In genomic region chr19:47512948-47513319, GRCh38 we compare ENCODE assay signal across 9 cellular contexts. TPM values are rescaled to one million over a fixed set of nuclear protein-coding genes. Genes with fewer than 3 reads are reported as not detected.
A peak's percentile ranks its signal among the peaks of the same experiment; 100 is the strongest.
DNase-seq lines count a peak whose midpoint lies in the region; ATAC-seq and TF ChIP-seq lines count a peak whose summit lies in the region.
"Had no signal": no experiment of that assay in that cellular context is flagged by ENCODE, and none has a peak within 500 bp of the region (broad histone marks: within the 10 kb centered on the region; RNA-seq: fewer than 3 reads in every experiment).

No MANE protein-coding gene starts in this region.

- no peaks in the 10 kb centered on the region for H3K9me2 ChIP-seq in Karpas-422 (replicated peaks; ENCODE audit: insufficient read depth, low read length)

- TF ChIP-seq CTCF in AG04450 (IDR thresholded peaks at IDR 0.05; ENCODE audit: low read depth, low read length) (no peak), choroid plexus epithelial cell (conservative IDR thresholded peaks at IDR 0.05; ENCODE audit: low read depth, low read length) (no peak), natural killer cell (IDR thresholded peaks at IDR 0.05) (no peak)

- H3K27ac ChIP-seq in AG04450 (ENCODE audit: low read depth, low read length) (peak overlapping the region; percentile 39), Karpas-422 (ENCODE audit: low read length) (no peak overlapping the region)

- peaks cover 68% of the 10 kb centered on the region for H3K79me2 ChIP-seq in Karpas-422 (ENCODE audit: low read length)

- no peaks in the 10 kb centered on the region for H3K27me3 Mint-ChIP-seq in natural killer cell (ENCODE audit: low read depth in 2 of 2)

- peaks cover 25% of the 10 kb centered on the region for H3K4me1 ChIP-seq in Karpas-422 (ENCODE audit: low read length)

- H3K4me2 ChIP-seq in Karpas-422 (ENCODE audit: low read depth, low read length, poor library complexity, severe bottlenecking), result peak overlapping the region; percentile 67

- no peaks in the 10 kb centered on the region for H3K9me3 Mint-ChIP-seq in natural killer cell

- peaks cover 2% of the 10 kb centered on the region for H3K27me3 ChIP-seq in AG04450 (ENCODE audit: control insufficient read depth, insufficient read depth, low read length)
- H3K27me3 ChIP-seq in Karpas-422 (ENCODE audit: low read length), result no peaks in the 10 kb centered on the region

- DNase-seq in AG04450 (ENCODE audit: low read depth, low spot score) (no peak), Karpas-422 (no peak), choroid plexus epithelial cell (ENCODE audit: low read depth) (no peak), natural killer cell (no peak), occipital lobe (lab: John Stamatoyannopoulos, UW) (no peak), KG1 (lab: John Stamatoyannopoulos, UW) (no peak), HK-2 (ENCODE audit: unreplicated experiment) (no peak), NCI-H446 treated with DMSO at 0.1 percent for 48 hours (lab: John Stamatoyannopoulos, UW) (no peak)
- DNase-seq: NCI-H526 treated with DMSO at 0.1 percent for 48 hours had no signal

- no peaks in the 10 kb centered on the region for H3K36me3 ChIP-seq in Karpas-422 (ENCODE audit: insufficient read depth, low read length)

- no peak for ATAC-seq in natural killer cell

- peaks cover 58 to 83% of the 10 kb centered on the region in 2 donors for H3K4me1 Mint-ChIP-seq in natural killer cell

- H3K4me3 ChIP-seq in AG04450 (ENCODE audit: low read depth, low read length) (peak overlapping the region; percentile 98), Karpas-422 (ENCODE audit: low read length) (peak overlapping the region; percentile 99; the same call in 1 of the 2 replicates), choroid plexus epithelial cell (ENCODE audit: low read depth, low read length) (peak overlapping the region; percentile 40)

- no peak overlapping the region for H2AFZ ChIP-seq in Karpas-422 (ENCODE audit: low read length)

- CTCF ChIA-PET in AG04450 (lab: Charles Lee), result interaction anchor here (0.6 to 1.2 kb wide), 3 partner anchors 29 to 355 kb away, joined by 3 to 4 read pairs (median 4); no protein-coding TSS in a partner anchor

- H3K27ac Mint-ChIP-seq in natural killer cell, result peak overlapping the region; percentile 98 to 100

- H3K4me3 Mint-ChIP-seq in natural killer cell, result peak overlapping the region; percentile 98

- no peaks in the 10 kb centered on the region for H3K36me3 Mint-ChIP-seq in natural killer cell

- POLR2A ChIA-PET in AG04450 (lab: Yijun Ruan, JAX), result no interaction called here

- H3K9me3 ChIP-seq in AG04450 (ENCODE audit: control insufficient read depth, insufficient read depth, low read length) (peaks cover 6% of the 10 kb centered on the region; the same call in 1 of the 2 replicates), Karpas-422 (ENCODE audit: low read length) (no peaks in the 10 kb centered on the region)

- peaks cover 24% of the 10 kb centered on the region for H4K20me1 ChIP-seq in Karpas-422 (ENCODE audit: insufficient read depth, low read depth, low read length)

- intact Hi-C loops in natural killer cell (cut with micrococcal nuclease), result no loop called here

- H3K9ac ChIP-seq in Karpas-422 (ENCODE audit: low read length), result peak overlapping the region; percentile 96

RNA-seq across cellular contexts. Expression of gene NAPA, which starts 1.9 kb away (rescaled TPM):
- 84.1 and 102 TPM in 2 replicates for polyA plus RNA-seq in AG04450 (2011; rRNA removed)
- 110 and 148 TPM in 2 replicates for polyA minus RNA-seq in AG04450 (2011; rRNA and poly(A)+ RNA removed)
- total RNA-seq in Karpas-422 (2014; rRNA removed; shearing (Covaris generic); ENCODE audit: low replicate concordance), result 60.8 and 88.9 TPM in 2 replicates
- total RNA-seq in natural killer cell, result 100 to 1,000 TPM; 192 to 215 (median 192) TPM
- total RNA-seq in occipital lobe, result 26.8 TPM

RNA-seq across cellular contexts. Expression of gene KPTN, which starts 28.9 kb away (rescaled TPM):
- polyA plus RNA-seq in AG04450 (2011; rRNA removed), result 5.7 and 7.4 TPM in 2 replicates
- 5.0 and 5.4 TPM in 2 replicates for polyA minus RNA-seq in AG04450 (2011; rRNA and poly(A)+ RNA removed)
- 6.2 and 11.1 TPM in 2 replicates for total RNA-seq in Karpas-422 (2014; rRNA removed; shearing (Covaris generic); ENCODE audit: low replicate concordance)
- total RNA-seq in natural killer cell (1 to 10 TPM; 3.0 to 4.2 (median 3.6) TPM), occipital lobe (4.2 TPM)

RNA-seq across cellular contexts. Expression of gene SLC8A2, which starts 41.2 kb away (rescaled TPM):
- polyA plus RNA-seq in AG04450 (2011; rRNA removed), result 0.05 TPM in 1 of 2 replicates, not detected in the other
- 0.52 TPM in 1 of 2 replicates, not detected in the other for polyA minus RNA-seq in AG04450 (2011; rRNA and poly(A)+ RNA removed)
- total RNA-seq in Karpas-422 (2014; rRNA removed; shearing (Covaris generic); ENCODE audit: low replicate concordance), result 0.22 TPM in 1 of 2 replicates, not detected in the other
- total RNA-seq in natural killer cell (under 1 TPM in 1 of 3 donors, not detected in 2; 0.20 TPM), occipital lobe (40.1 TPM)

Comparison
In these comparisons a context has a peak if more than half of its experiments do, and no peak if none do; other contexts are left out.
1. H3K4me3 ChIP-seq: peak in every context shown above with its lines; median percentile 99 in Karpas-422; 98 in AG04450; 40 in choroid plexus epithelial cell.
2. RNA of gene SLC8A2, which starts 41.2 kb away (total RNA-seq): 40.1 TPM in occipital lobe (single experiment); 0.22 TPM in Karpas-422 and 0.20 TPM in natural killer cell; every median in the first group is over 10 times any median in the second.